In genomic region chr18:11649839-11650238, GRCh38 we compare ENCODE assay signal across 27 cellular contexts. TPM values are rescaled to one million over a fixed set of nuclear protein-coding genes. Genes with fewer than 3 reads are reported as not detected.
A peak's percentile ranks its signal among the peaks of the same experiment; 100 is the strongest.
DNase-seq lines count a peak whose midpoint lies in the region; FAIRE-seq and TF ChIP-seq lines count a peak whose summit lies in the region.
"Had no signal": no experiment of that assay in that cellular context is flagged by ENCODE, and none has a peak within 500 bp of the region (broad histone marks: within the 10 kb centered on the region; RNA-seq: fewer than 3 reads in every experiment).

No MANE protein-coding gene starts in this region.

- H3K4me3 Mint-ChIP-seq in activated CD4-positive, alpha-beta T cell treated with anti-CD3 and anti-CD28 coated beads, Interleukin-2, amount 10 ng/mL, durations not matched to agents 24 days and 14 days: no peak overlapping the region
- H3K4me3 Mint-ChIP-seq: B cell; CD4-positive, alpha-beta T cell; CD8-positive, alpha-beta T cell had no signal

- no peak overlapping the region for H3K27ac Mint-ChIP-seq in activated CD4-positive, alpha-beta T cell treated with anti-CD3 and anti-CD28 coated beads, Interleukin-2, amount 10 ng/mL, durations not matched to agents 24 days and 14 days
- H3K27ac Mint-ChIP-seq: B cell; CD4-positive, alpha-beta T cell; CD8-positive, alpha-beta T cell had no signal

- no peak overlapping the region for H3K27ac ChIP-seq in esophagus muscularis mucosa (replicated peaks in 1 of 4)
- H3K27ac ChIP-seq: 22Rv1; A549; BLaER1 treated with 17β-estradiol and CSF1 and Interleukin-3, amounts not matched to agents 10 nM and 100 nM; C4-2B had no signal

- peaks cover 3% of the 10 kb centered on the region for H3K9me3 Mint-ChIP-seq in activated CD4-positive, alpha-beta T cell treated with anti-CD3 and anti-CD28 coated beads, Interleukin-2, amount 10 ng/mL, durations not matched to agents 24 days and 14 days

- DNase-seq in activated CD4-positive, alpha-beta T cell treated with anti-CD3 and anti-CD28 coated beads, Interleukin-2, amount 10 ng/mL, durations not matched to agents 24 days and 14 days: peak; percentile 21
- DNase-seq in activated CD4-positive, alpha-beta T cell treated with anti-CD3 and anti-CD28 coated beads, Interleukin-2, amount 50 U/mL, for 48 hours: no peak
- DNase-seq in esophagus muscularis mucosa (ENCODE audit: extremely low spot score): peak; percentile 60
- DNase-seq in urothelium cell line (ENCODE audit: low spot score): no peak
- no peak for DNase-seq in DMS53 (lab: John Stamatoyannopoulos, UW)
- DNase-seq in stimulated activated CD4-positive, alpha-beta T cell treated with anti-CD3 and anti-CD28 coated beads, Interleukin-2, amount 100 ng/mL, for 24 hours: no peak
- DNase-seq: AML-193; Caco-2; Calu3; CD4-positive, alpha-beta T cell; CD8-positive, alpha-beta T cell; DMS79; DND-41; EL; GDM1 had no signal

- no peak for TF ChIP-seq CTCF in esophagus muscularis mucosa (IDR thresholded peaks at IDR 0.05)

- peaks cover 0 to 15% (median 8%) of the 10 kb centered on the region in 4 donors for H3K9me3 ChIP-seq in esophagus muscularis mucosa
- H3K9me3 ChIP-seq: Caco-2 had no signal

- H3K27me3 ChIP-seq in esophagus muscularis mucosa: peaks cover 0 to 6% (median 0%) of the 10 kb centered on the region in 4 donors
- H3K27me3 ChIP-seq: BLaER1 treated with 17β-estradiol and CSF1 and Interleukin-3, amounts not matched to agents 10 nM and 100 nM had no signal

- H3K27me3 Mint-ChIP-seq in activated CD4-positive, alpha-beta T cell treated with anti-CD3 and anti-CD28 coated beads, Interleukin-2, amount 10 ng/mL, durations not matched to agents 24 days and 14 days: peaks cover 8% of the 10 kb centered on the region

- H3K36me3 ChIP-seq in esophagus muscularis mucosa: no peaks in the 10 kb centered on the region
- H3K36me3 ChIP-seq: BLaER1 treated with 17β-estradiol and CSF1 and Interleukin-3, amounts not matched to agents 10 nM and 100 nM had no signal

- H3K4me1 ChIP-seq in esophagus muscularis mucosa: no peaks in the 10 kb centered on the region
- H3K4me1 ChIP-seq: A549; BLaER1 treated with 17β-estradiol and CSF1 and Interleukin-3, amounts not matched to agents 10 nM and 100 nM; Caco-2 had no signal

- no peak overlapping the region for H3K4me3 ChIP-seq in esophagus muscularis mucosa
- H3K4me3 ChIP-seq: A549; BLaER1 treated with 17β-estradiol and CSF1 and Interleukin-3, amounts not matched to agents 10 nM and 100 nM; GM12878 had no signal

- peak; percentile 56 for FAIRE-seq in urothelium cell line (lab: Jason Lieb, UNC)
- FAIRE-seq: A549, D721Med, GM12878, GM12892, GM18507 had no signal

- no peaks in the 10 kb centered on the region for H3K4me1 Mint-ChIP-seq in activated CD4-positive, alpha-beta T cell treated with anti-CD3 and anti-CD28 coated beads, Interleukin-2, amount 10 ng/mL, durations not matched to agents 24 days and 14 days
- H3K4me1 Mint-ChIP-seq: B cell had no signal

- WGBS in esophagus muscularis mucosa: 83% methylated on average over 4 of the region's 4 CpGs

- TF ChIP-seq EP300 in esophagus muscularis mucosa (IDR thresholded peaks at IDR 0.05): no peak

- H3K36me3 Mint-ChIP-seq in activated CD4-positive, alpha-beta T cell treated with anti-CD3 and anti-CD28 coated beads, Interleukin-2, amount 10 ng/mL, durations not matched to agents 24 days and 14 days (ENCODE audit: low read depth): no peaks in the 10 kb centered on the region
- H3K36me3 Mint-ChIP-seq: CD8-positive, alpha-beta T cell had no signal

- intact Hi-C loops in activated CD4-positive, alpha-beta T cell treated with anti-CD3 and anti-CD28 coated beads, Interleukin-2, amount 10 ng/mL, durations not matched to agents 24 days and 14 days (cut with micrococcal nuclease): no loop called here
- intact Hi-C loops in esophagus muscularis mucosa (cut with DNase I): loop anchor here (10.0 kb wide), 1 partner anchor 585 kb away; no protein-coding TSS in a partner anchor

- TF ChIP-seq POLR2A in esophagus muscularis mucosa (IDR thresholded peaks at IDR 0.05; ENCODE audit: low read depth): no peak

RNA-seq across cellular contexts. Expression of gene GNAL, which starts 39.2 kb away (rescaled TPM):
- total RNA-seq in activated CD4-positive, alpha-beta T cell treated with anti-CD3 and anti-CD28 coated beads, Interleukin-2, amount 10 ng/mL, durations not matched to agents 24 days and 14 days: 0.36 and 0.40 TPM in 2 replicates
- 10 to 100 TPM; 13.3 to 22.0 (median 19.9) TPM for total RNA-seq in esophagus muscularis mucosa
- total RNA-seq: GM12878 had no signal

RNA-seq across cellular contexts. Expression of gene SLC35G4, which starts 40.4 kb away (rescaled TPM):
- not detected in 2 replicates for total RNA-seq in activated CD4-positive, alpha-beta T cell treated with anti-CD3 and anti-CD28 coated beads, Interleukin-2, amount 10 ng/mL, durations not matched to agents 24 days and 14 days
- not detected for total RNA-seq in esophagus muscularis mucosa
- total RNA-seq: A172; B cell; Caco-2; Calu3; CD4-positive, alpha-beta T cell; CD8-positive, alpha-beta T cell; Daoy; G401; GM12878 had no signal

Comparison
In these comparisons a context has a peak if more than half of its experiments do, and no peak if none do; other contexts are left out.
1. DNase-seq: peak in activated CD4-positive, alpha-beta T cell treated with anti-CD3 and anti-CD28 coated beads, Interleukin-2, amount 10 ng/mL, durations not matched to agents 24 days and 14 days (single experiment) and esophagus muscularis mucosa (single experiment); none in activated CD4-positive, alpha-beta T cell treated with anti-CD3 and anti-CD28 coated beads, Interleukin-2, amount 50 U/mL, for 48 hours (0 of 2), urothelium cell line (single experiment), DMS53 (single experiment) and stimulated activated CD4-positive, alpha-beta T cell treated with anti-CD3 and anti-CD28 coated beads, Interleukin-2, amount 100 ng/mL, for 24 hours (0 of 2).
2. RNA of gene GNAL, which starts 39.2 kb away (total RNA-seq): 13.3 to 22.0 TPM in esophagus muscularis mucosa; 0.36 to 0.40 TPM in activated CD4-positive, alpha-beta T cell treated with anti-CD3 and anti-CD28 coated beads, Interleukin-2, amount 10 ng/mL, durations not matched to agents 24 days and 14 days; every median in the first group is over 10 times any median in the second.